Comparison of ENCODE assay signal across 8 cellular contexts in the genomic region with DNA sequence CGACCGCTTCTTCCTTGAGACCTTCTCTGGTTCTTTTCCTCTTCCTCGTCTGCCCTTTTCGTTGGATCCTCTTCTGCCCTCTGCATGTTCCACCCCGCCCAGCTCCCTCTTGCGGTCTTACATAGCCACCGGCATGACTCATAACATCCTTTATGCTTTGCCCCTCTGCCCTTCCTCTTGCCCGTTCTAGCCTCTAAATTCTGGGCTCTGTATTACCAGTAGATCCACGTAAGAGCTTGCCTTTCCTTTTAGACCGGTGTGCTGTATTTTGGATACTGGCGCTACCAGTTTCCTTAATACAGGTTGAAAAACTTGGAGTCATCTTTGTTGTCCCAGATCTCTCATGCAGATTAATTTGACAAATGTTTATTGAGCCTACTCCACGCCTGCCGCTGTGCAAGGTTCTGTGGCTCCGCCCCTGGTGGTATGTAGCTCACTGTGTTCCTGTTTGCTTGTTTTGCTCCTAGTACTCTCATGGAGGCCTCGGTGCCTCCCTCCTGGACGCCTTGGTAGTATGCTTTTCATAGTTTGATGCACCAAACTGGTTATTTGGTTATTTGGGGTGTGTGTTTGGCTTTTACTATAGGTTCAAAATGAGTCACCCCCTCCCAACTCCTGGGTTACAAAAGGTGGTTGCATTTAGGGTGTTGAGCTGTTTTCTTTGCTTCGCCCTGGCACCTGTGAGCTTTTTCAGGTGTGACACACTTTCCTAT. TPM values are rescaled to one million over a fixed set of nuclear protein-coding genes. Genes with fewer than 3 reads are reported as not detected.
A peak's percentile ranks its signal among the peaks of the same experiment; 100 is the strongest.
DNase-seq lines count a peak whose midpoint lies in the region; ATAC-seq and TF ChIP-seq lines count a peak whose summit lies in the region.

No MANE protein-coding gene starts in this region.

- in situ Hi-C loops in Panc1 (cut with HindIII; ENCODE audit: low pct_unique_long_range_greater_than_20kb, low sequenced_read_pairs), result no loop called here

- POLR2A ChIA-PET in CD8-positive, alpha-beta memory T cell (lab: Charles Lee), result interaction anchor here (0.5 to 6.2 kb wide), 8 partner anchors 16 to 712 kb away, joined by 3 to 128 read pairs (median 6); partner anchors contain the start of genes LNX2, MTIF3, PAN3 and RPL21
- POLR2A ChIA-PET in Panc1 (lab: Charles Lee), result no interaction called here

- H3K4me1 Mint-ChIP-seq in CD8-positive, alpha-beta memory T cell, result peaks cover 46 to 66% (median 64%) of the 10 kb centered on the region in 3 donors
- peaks cover 45% of the 10 kb centered on the region for H3K4me1 Mint-ChIP-seq in activated T-helper 1 cell treated with anti-CD3 and anti-CD28 coated beads, Interleukin-12 subunit alpha, Interleukin-12 subunit beta, Interleukin-2, Interleukin-4 antibody, amounts not matched to agents 30 ng/mL and 10 ng/mL and 1 ng/mL, durations not matched to agents 14 hours and 24 hours and 36 hours (ENCODE audit: low read depth)

- H2AFZ ChIP-seq in neural cell (ENCODE audit: low read depth, low read length), result no peak overlapping the region

- H3K4me3 ChIP-seq in CD8-positive, alpha-beta memory T cell (ENCODE audit: low read length), result peak overlapping the region; percentile 71
- H3K4me3 ChIP-seq in HL-60 (replicated peaks; ENCODE audit: insufficient read depth, low read length) (peak overlapping the region; percentile 73), Panc1 (ENCODE audit: low read depth in 2 of 2, low read length in 2 of 2) (peak overlapping the region; percentile 63 to 83), fibroblast of pulmonary artery (replicated peaks; ENCODE audit: low read depth, low read length) (peak overlapping the region; percentile 67), neural cell (ENCODE audit: low read length) (peak overlapping the region; percentile 100)

- CTCF ChIA-PET in CD8-positive, alpha-beta memory T cell (lab: Charles Lee), result interaction anchor here (0.6 to 6.0 kb wide), 16 partner anchors 10 to 699 kb away, joined by 3 to 74 read pairs (median 6); partner anchors contain the start of genes LNX2, MTIF3 and POLR1D
- CTCF ChIA-PET in Panc1 (lab: Charles Lee), result interaction anchor here (1.0 to 1.6 kb wide), 2 partner anchors 44 to 64 kb away, joined by 3 to 9 read pairs; no protein-coding TSS in a partner anchor

- ATAC-seq in GM19467 (IDR thresholded peaks at IDR 0.05; ENCODE audit: unreplicated experiment) (peak; percentile 51), Panc1 (peak; percentile 83)

- no peaks in the 10 kb centered on the region for H3K9me3 ChIP-seq in CD8-positive, alpha-beta memory T cell (ENCODE audit: low read length)
- H3K9me3 ChIP-seq in Panc1 (ENCODE audit: control insufficient read depth, insufficient read depth, low read depth, low read length), result no peaks in the 10 kb centered on the region
- H3K9me3 ChIP-seq in neural cell (ENCODE audit: low read length), result no peaks in the 10 kb centered on the region

- peak overlapping the region; percentile 99 for H3K4me2 ChIP-seq in neural cell (ENCODE audit: low read length)

- H3K9ac ChIP-seq in neural cell (ENCODE audit: low read length), result peak overlapping the region; percentile 72

- no peaks in the 10 kb centered on the region for H4K20me1 ChIP-seq in neural cell (ENCODE audit: insufficient read depth)

- no peak for TF ChIP-seq EP300 in neural cell (conservative IDR thresholded peaks at IDR 0.05; ENCODE audit: poor library complexity, severe bottlenecking)

- peak; percentile 65 to 85 (median 78) for DNase-seq in CD8-positive, alpha-beta memory T cell
- DNase-seq in HL-60 (ENCODE audit: low read depth in 1 of 2, low spot score in 1 of 2), result peak; percentile 94 to 97
- no peak for DNase-seq in Panc1 (ENCODE audit: low read depth, low spot score)
- peak; percentile 69 for DNase-seq in activated T-helper 1 cell treated with anti-CD3 and anti-CD28 coated beads, Interleukin-12 subunit alpha, Interleukin-12 subunit beta, Interleukin-2, Interleukin-4 antibody, amounts not matched to agents 30 ng/mL and 10 ng/mL and 1 ng/mL, durations not matched to agents 14 hours and 24 hours and 36 hours (ENCODE audit: low spot score)
- peak; percentile 77 for DNase-seq in fibroblast of pulmonary artery (ENCODE audit: low read depth)
- DNase-seq in substantia nigra (lab: John Stamatoyannopoulos, UW), result peak in 31 of 49 donors; percentile 5 to 63 (median 20)

- peaks cover 8% of the 10 kb centered on the region for H3K79me2 ChIP-seq in neural cell (replicated peaks; ENCODE audit: insufficient read depth, low read length)

- H3K4me3 Mint-ChIP-seq in CD8-positive, alpha-beta memory T cell, result peak overlapping the region; percentile 84 to 95 (median 88)
- peak overlapping the region; percentile 89 for H3K4me3 Mint-ChIP-seq in activated T-helper 1 cell treated with anti-CD3 and anti-CD28 coated beads, Interleukin-12 subunit alpha, Interleukin-12 subunit beta, Interleukin-2, Interleukin-4 antibody, amounts not matched to agents 30 ng/mL and 10 ng/mL and 1 ng/mL, durations not matched to agents 14 hours and 24 hours and 36 hours

- H3K9me3 Mint-ChIP-seq in CD8-positive, alpha-beta memory T cell, result no peaks in the 10 kb centered on the region
- no peaks in the 10 kb centered on the region for H3K9me3 Mint-ChIP-seq in activated T-helper 1 cell treated with anti-CD3 and anti-CD28 coated beads, Interleukin-12 subunit alpha, Interleukin-12 subunit beta, Interleukin-2, Interleukin-4 antibody, amounts not matched to agents 30 ng/mL and 10 ng/mL and 1 ng/mL, durations not matched to agents 14 hours and 24 hours and 36 hours

- H3K4me1 ChIP-seq in CD8-positive, alpha-beta memory T cell (ENCODE audit: insufficient read depth, low read length), result peaks cover 50% of the 10 kb centered on the region
- H3K4me1 ChIP-seq in Panc1 (ENCODE audit: control insufficient read depth, insufficient read depth, low read length), result peaks cover 11% of the 10 kb centered on the region; the same call in 1 of the 2 replicates

- peak overlapping the region; percentile 77 for H3K27ac ChIP-seq in CD8-positive, alpha-beta memory T cell (ENCODE audit: low read depth, low read length)
- H3K27ac ChIP-seq in HL-60 (replicated peaks) (peak overlapping the region; percentile 91), Panc1 (ENCODE audit: low read length) (peak overlapping the region; percentile 93), neural cell (ENCODE audit: low read length) (no peak overlapping the region), substantia nigra (ENCODE audit: low read depth, low read length, poor library complexity, severe bottlenecking) (peak overlapping the region; percentile 79)

- H3K9me2 ChIP-seq in neural cell (ENCODE audit: insufficient read depth, low read length), result no peaks in the 10 kb centered on the region

- H3F3A ChIP-seq in neural cell (ENCODE audit: insufficient read depth, low read length, poor library complexity, severe bottlenecking), result no peaks in the 10 kb centered on the region

- intact Hi-C loops in Panc1 (cut with micrococcal nuclease; ENCODE audit: unreplicated experiment), result no loop called here
- intact Hi-C loops in activated T-helper 1 cell treated with anti-CD3 and anti-CD28 coated beads, Interleukin-12 subunit alpha, Interleukin-12 subunit beta, Interleukin-2, Interleukin-4 antibody, amounts not matched to agents 30 ng/mL and 10 ng/mL and 1 ng/mL, durations not matched to agents 14 hours and 24 hours and 36 hours (cut with micrococcal nuclease), result loop anchor here (1.0 to 5.0 kb wide), 11 partner anchors 24 to 1293 kb away; partner anchors contain the start of genes MTIF3, POLR1D, RASL11A and RPL21

- peaks cover 17 to 59% (median 20%) of the 10 kb centered on the region in 3 donors for H3K36me3 Mint-ChIP-seq in CD8-positive, alpha-beta memory T cell
- peaks cover 35% of the 10 kb centered on the region for H3K36me3 Mint-ChIP-seq in activated T-helper 1 cell treated with anti-CD3 and anti-CD28 coated beads, Interleukin-12 subunit alpha, Interleukin-12 subunit beta, Interleukin-2, Interleukin-4 antibody, amounts not matched to agents 30 ng/mL and 10 ng/mL and 1 ng/mL, durations not matched to agents 14 hours and 24 hours and 36 hours (ENCODE audit: low read depth)

- H3K27ac Mint-ChIP-seq in CD8-positive, alpha-beta memory T cell, result peak overlapping the region; percentile 89 to 99 (median 96)
- H3K27ac Mint-ChIP-seq in activated T-helper 1 cell treated with anti-CD3 and anti-CD28 coated beads, Interleukin-12 subunit alpha, Interleukin-12 subunit beta, Interleukin-2, Interleukin-4 antibody, amounts not matched to agents 30 ng/mL and 10 ng/mL and 1 ng/mL, durations not matched to agents 14 hours and 24 hours and 36 hours, result peak overlapping the region; percentile 98

- BruUV-seq in Panc1 (replicated peaks; lab: Mats Ljungman, UMichigan), result no TSS peak

- no peaks in the 10 kb centered on the region for H3K27me3 ChIP-seq in CD8-positive, alpha-beta memory T cell (ENCODE audit: insufficient read depth, low read length, poor library complexity, severe bottlenecking)
- H3K27me3 ChIP-seq in HL-60 (ENCODE audit: insufficient read depth, poor library complexity, severe bottlenecking) (no peaks in the 10 kb centered on the region), Panc1 (ENCODE audit: control insufficient read depth, insufficient read depth, low read length) (no peaks in the 10 kb centered on the region), neural cell (ENCODE audit: insufficient read depth, low read depth, low read length) (no peaks in the 10 kb centered on the region)

- no peaks in the 10 kb centered on the region for H3K27me3 Mint-ChIP-seq in CD8-positive, alpha-beta memory T cell
- no peaks in the 10 kb centered on the region for H3K27me3 Mint-ChIP-seq in activated T-helper 1 cell treated with anti-CD3 and anti-CD28 coated beads, Interleukin-12 subunit alpha, Interleukin-12 subunit beta, Interleukin-2, Interleukin-4 antibody, amounts not matched to agents 30 ng/mL and 10 ng/mL and 1 ng/mL, durations not matched to agents 14 hours and 24 hours and 36 hours (ENCODE audit: insufficient read depth)

- TF ChIP-seq CTCF in HL-60 (IDR thresholded peaks at IDR 0.05; ENCODE audit: insufficient read depth, low read length) (no peak), Panc1 (IDR thresholded peaks at IDR 0.05) (peak; percentile 59), fibroblast of pulmonary artery (IDR thresholded peaks at IDR 0.05; ENCODE audit: low read length, missing control alignments) (peak; percentile 58), neural cell (IDR thresholded peaks at IDR 0.05; ENCODE audit: poor library complexity, severe bottlenecking) (no peak)

- H3K36me3 ChIP-seq in CD8-positive, alpha-beta memory T cell (ENCODE audit: insufficient read depth, low read length), result peaks cover 37% of the 10 kb centered on the region
- peaks cover 8% of the 10 kb centered on the region for H3K36me3 ChIP-seq in Panc1 (ENCODE audit: control insufficient read depth, insufficient read depth, low read length)
- H3K36me3 ChIP-seq in neural cell (ENCODE audit: insufficient read depth, low read length), result no peaks in the 10 kb centered on the region

- no peak for TF ChIP-seq RAD21 in neural cell (conservative IDR thresholded peaks at IDR 0.05)

RNA-seq across cellular contexts. Expression of gene GTF3A, which starts 1.7 kb away (rescaled TPM):
- total RNA-seq in CD8-positive, alpha-beta memory T cell, result 100 to 1,000 TPM; 296 to 323 TPM
- polyA plus RNA-seq in CD8-positive, alpha-beta memory T cell, result 606 TPM
- 111 TPM for total RNA-seq in Panc1 (2021; ENCODE audit: unreplicated experiment)
- polyA plus RNA-seq in Panc1 (2012; ENCODE audit: insufficient read length), result 81.5 TPM
- total RNA-seq in activated T-helper 1 cell treated with anti-CD3 and anti-CD28 coated beads, Interleukin-12 subunit alpha, Interleukin-12 subunit beta, Interleukin-2, Interleukin-4 antibody, amounts not matched to agents 30 ng/mL and 10 ng/mL and 1 ng/mL, durations not matched to agents 14 hours and 24 hours and 36 hours, result 255 and 264 TPM in 2 replicates
- polyA plus RNA-seq in neural cell, result 104 and 111 TPM in 2 replicates
- 59.2 and 64.1 TPM in 2 replicates for polyA minus RNA-seq in neural cell

RNA-seq across cellular contexts. Expression of gene MTIF3, which starts 24.3 kb away (rescaled TPM):
- total RNA-seq in CD8-positive, alpha-beta memory T cell, result 10 to 100 TPM; 35.7 to 37.5 TPM
- 88.2 TPM for polyA plus RNA-seq in CD8-positive, alpha-beta memory T cell
- total RNA-seq in Panc1 (2021; ENCODE audit: unreplicated experiment), result 20.7 TPM
- 16.4 TPM for polyA plus RNA-seq in Panc1 (2012; ENCODE audit: insufficient read length)
- total RNA-seq in activated T-helper 1 cell treated with anti-CD3 and anti-CD28 coated beads, Interleukin-12 subunit alpha, Interleukin-12 subunit beta, Interleukin-2, Interleukin-4 antibody, amounts not matched to agents 30 ng/mL and 10 ng/mL and 1 ng/mL, durations not matched to agents 14 hours and 24 hours and 36 hours, result 30.4 and 36.0 TPM in 2 replicates
- polyA plus RNA-seq in neural cell, result 66.5 and 68.8 TPM in 2 replicates
- polyA minus RNA-seq in neural cell, result 35.3 and 44.6 TPM in 2 replicates

Comparison
In these comparisons a context has a peak if more than half of its experiments do, and no peak if none do; other contexts are left out.
1. CTCF ChIP-seq: peak in Panc1 (single experiment) and fibroblast of pulmonary artery (single experiment); none in HL-60 (single experiment) and neural cell (single experiment).
2. Peak in every context shown above with its lines, with median percentiles within 50 percentile points of each other: H3K4me3 ChIP-seq.